Comparison of ENCODE assay signal across 1 cellular context in genomic region chr10:97498076-97498840, GRCh38.
TF ChIP-seq lines count a peak whose summit lies in the region.

Gene MMS19, minus strand, starts transcription at chr10:97498422. Its CDS starts 38 bp downstream, at chr10:97498384.

TF ChIP-seq in GM12878, 131 proteins besides CTCF, POLR2A, EP300 and RAD21 (continued from another document):
- TF ChIP-seq CUX1 (IDR thresholded peaks at IDR 0.05; ENCODE audit: insufficient replicate concordance, low read depth, low read length), result no peak
- TF ChIP-seq NR2C1 (IDR thresholded peaks at IDR 0.05), result no peak
- TF ChIP-seq MEF2B (IDR thresholded peaks at IDR 0.05; ENCODE audit: partially characterized antibody, poor library complexity, severe bottlenecking), result no peak
- no peak for TF ChIP-seq RFX5 (IDR thresholded peaks at IDR 0.05; ENCODE audit: low read depth, low read length)
- TF ChIP-seq, protein P1, sequence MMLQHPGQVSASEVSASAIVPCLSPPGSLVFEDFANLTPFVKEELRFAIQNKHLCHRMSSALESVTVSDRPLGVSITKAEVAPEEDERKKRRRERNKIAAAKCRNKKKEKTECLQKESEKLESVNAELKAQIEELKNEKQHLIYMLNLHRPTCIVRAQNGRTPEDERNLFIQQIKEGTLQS (IDR thresholded peaks at IDR 0.05; ENCODE audit: borderline replicate concordance, extremely low read depth, low read depth, low read length), result peak; percentile 89; the same call in 1 of the 2 replicates
- TF ChIP-seq NRF1 (conservative IDR thresholded peaks at IDR 0.05; ENCODE audit: low read depth, low read length), result peak; percentile 74
- TF ChIP-seq, protein P2, sequence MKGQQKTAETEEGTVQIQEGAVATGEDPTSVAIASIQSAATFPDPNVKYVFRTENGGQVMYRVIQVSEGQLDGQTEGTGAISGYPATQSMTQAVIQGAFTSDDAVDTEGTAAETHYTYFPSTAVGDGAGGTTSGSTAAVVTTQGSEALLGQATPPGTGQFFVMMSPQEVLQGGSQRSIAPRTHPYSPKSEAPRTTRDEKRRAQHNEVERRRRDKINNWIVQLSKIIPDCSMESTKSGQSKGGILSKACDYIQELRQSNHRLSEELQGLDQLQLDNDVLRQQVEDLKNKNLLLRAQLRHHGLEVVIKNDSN (IDR thresholded peaks at IDR 0.05; ENCODE audit: borderline replicate concordance, extremely low read length, insufficient read depth, low read depth, low read length), result peak; percentile 89
- peak; percentile 97 for TF ChIP-seq PKNOX1 (IDR thresholded peaks at IDR 0.05)
- no peak for TF ChIP-seq E4F1 (IDR thresholded peaks at IDR 0.05; ENCODE audit: borderline replicate concordance, partially characterized antibody)
- TF ChIP-seq, protein P3, sequence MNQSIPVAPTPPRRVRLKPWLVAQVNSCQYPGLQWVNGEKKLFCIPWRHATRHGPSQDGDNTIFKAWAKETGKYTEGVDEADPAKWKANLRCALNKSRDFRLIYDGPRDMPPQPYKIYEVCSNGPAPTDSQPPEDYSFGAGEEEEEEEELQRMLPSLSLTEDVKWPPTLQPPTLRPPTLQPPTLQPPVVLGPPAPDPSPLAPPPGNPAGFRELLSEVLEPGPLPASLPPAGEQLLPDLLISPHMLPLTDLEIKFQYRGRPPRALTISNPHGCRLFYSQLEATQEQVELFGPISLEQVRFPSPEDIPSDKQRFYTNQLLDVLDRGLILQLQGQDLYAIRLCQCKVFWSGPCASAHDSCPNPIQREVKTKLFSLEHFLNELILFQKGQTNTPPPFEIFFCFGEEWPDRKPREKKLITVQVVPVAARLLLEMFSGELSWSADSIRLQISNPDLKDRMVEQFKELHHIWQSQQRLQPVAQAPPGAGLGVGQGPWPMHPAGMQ (IDR thresholded peaks at IDR 0.05; ENCODE audit: borderline replicate concordance), result no peak
- 0 out of 2 replicates have a peak, but pooled peaks have one; percentile 11 for TF ChIP-seq PAX5 (IDR thresholded peaks at IDR 0.05; ENCODE audit: borderline replicate concordance, low read depth, low read length)
- 0 out of 2 replicates have a peak, but pooled peaks have one; percentile 30 for TF ChIP-seq ZNF207 (IDR thresholded peaks at IDR 0.05; ENCODE audit: borderline replicate concordance)
- TF ChIP-seq RELA (IDR thresholded peaks at IDR 0.05; ENCODE audit: borderline replicate concordance, partially characterized antibody), result peak; percentile 37
- TF ChIP-seq SMC3 (IDR thresholded peaks at IDR 0.05; ENCODE audit: borderline replicate concordance, low read length), result no peak
- TF ChIP-seq CBFB (IDR thresholded peaks at IDR 0.05; ENCODE audit: low read depth), result peak; percentile 45; the same call in 1 of the 2 replicates
- 0 out of 2 replicates have a peak, but pooled peaks have one; percentile 57 for TF ChIP-seq GATAD2B (conservative IDR thresholded peaks at IDR 0.05; ENCODE audit: low read depth)
- TF ChIP-seq ETV6 (conservative IDR thresholded peaks at IDR 0.05 in 1 of 2, IDR thresholded peaks at IDR 0.05 in 1 of 2; ENCODE audit: borderline replicate concordance in 1 of 2, low read depth in 1 of 2), result peak in 1 of 2 experiments; percentile 30; a peak in 1 of 4 replicates
- peak; percentile 90 for TF ChIP-seq TAF1 (IDR thresholded peaks at IDR 0.05; ENCODE audit: borderline replicate concordance, low read depth, low read length)
- no peak for TF ChIP-seq KAT2A (conservative IDR thresholded peaks at IDR 0.05; ENCODE audit: control insufficient read depth, low read depth, low read length)
- TF ChIP-seq SIN3A (IDR thresholded peaks at IDR 0.05; ENCODE audit: low read depth, low read length), result no peak
- peak in 1 of 2 experiments; percentile 69; a peak in 2 of 3 replicates for TF ChIP-seq EGR1 (IDR thresholded peaks at IDR 0.05; ENCODE audit: borderline replicate concordance in 1 of 2, low read depth in 2 of 2, low read length in 2 of 2)
- peak; percentile 68; the same call in 2 of the 3 replicates for TF ChIP-seq POU2F2 (IDR thresholded peaks at IDR 0.05; ENCODE audit: borderline replicate concordance, low read depth, low read length)
- TF ChIP-seq RAD51 (IDR thresholded peaks at IDR 0.05), result peak; percentile 95
- peak; percentile 93 to 97 for TF ChIP-seq BHLHE40 (IDR thresholded peaks at IDR 0.05; ENCODE audit: borderline replicate concordance in 1 of 2, low read depth in 2 of 2, low read length in 1 of 2)
